ENCODE assay signal across 8 cellular contexts in the genomic region with DNA sequence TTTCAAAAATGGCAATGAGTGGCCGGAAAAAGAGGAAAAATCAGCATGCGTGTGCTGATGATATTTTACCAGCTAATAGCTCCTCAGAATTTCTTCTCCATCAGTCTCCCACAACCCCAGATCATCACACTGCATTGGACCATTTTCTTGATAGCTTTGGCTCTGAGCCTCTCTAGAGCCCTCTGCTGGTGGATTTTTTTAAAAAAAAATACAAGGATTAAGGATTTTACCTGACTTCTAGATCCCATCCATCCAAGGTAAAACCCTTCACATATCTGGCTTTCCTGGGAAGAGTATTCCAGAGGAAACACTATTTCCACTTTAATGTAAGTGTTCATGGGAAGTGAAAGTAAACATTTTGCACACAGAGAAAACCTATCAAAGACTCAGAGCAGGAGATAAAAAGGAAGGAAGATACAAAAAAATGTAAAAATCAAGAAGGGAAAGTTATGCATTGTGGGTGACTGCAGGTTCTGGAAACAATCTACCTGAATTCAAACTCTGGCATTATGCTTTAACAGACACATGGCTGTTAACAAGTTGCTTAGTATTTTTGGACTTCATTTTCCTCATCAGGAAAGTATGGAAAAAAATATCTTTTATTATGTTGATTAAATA.
DNase-seq lines count a peak whose midpoint lies in the region; ATAC-seq, FAIRE-seq and TF ChIP-seq lines count a peak whose summit lies in the region.

No MANE protein-coding gene starts in this region.

- H3K9ac ChIP-seq in adipocyte (ENCODE audit: low read length) (no peak overlapping the region), HepG2 (ENCODE audit: insufficient read depth, low read depth, low read length) (no peak overlapping the region)

- TF ChIP-seq EP300 in HepG2 (IDR thresholded peaks at IDR 0.05; ENCODE audit: low read depth in 2 of 2, low read length in 2 of 2), result no peak
- no peak for TF ChIP-seq EP300 in HepG2 (CRISPR knock-in tag; IDR thresholded peaks at IDR 0.05; ENCODE audit: borderline replicate concordance)

- no peaks in the 10 kb centered on the region for H4K20me1 ChIP-seq in HepG2 (ENCODE audit: insufficient read depth, low read length)

- H3K9me3 Mint-ChIP-seq in HFFc6, result peaks cover 11% of the 10 kb centered on the region

- H3K4me1 Mint-ChIP-seq in HFFc6 (ENCODE audit: low read depth), result no peaks in the 10 kb centered on the region

- H3K4me3 ChIP-seq in adipocyte (ENCODE audit: low read length) (no peak overlapping the region), HepG2 (replicated peaks in 1 of 3; ENCODE audit: insufficient read depth in 1 of 3, low read depth in 2 of 3, low read length in 3 of 3) (no peak overlapping the region)

- intact Hi-C loops in HepG2 (cut with micrococcal nuclease; ENCODE audit: unreplicated experiment), result loop anchor here (1.0 kb wide), 2 partner anchors 215 to 380 kb away; a partner anchor contains a TSS

- no peak for TF ChIP-seq RAD21 in HepG2 (CRISPR knock-in tag; IDR thresholded peaks at IDR 0.05)

- POLR2A ChIA-PET in HepG2 (lab: Yijun Ruan, JAX), result no interaction called here

- no peak overlapping the region for H3K4me2 ChIP-seq in HepG2 (ENCODE audit: low read depth, low read length)

- peaks cover 2% of the 10 kb centered on the region; the same call in 1 of the 2 replicates for H3K27me3 Mint-ChIP-seq in HFFc6 (ENCODE audit: insufficient read depth)

- H3K9me3 ChIP-seq in adipocyte (ENCODE audit: control insufficient read depth, low read length) (no peaks in the 10 kb centered on the region), HepG2 (ENCODE audit: low read length) (no peaks in the 10 kb centered on the region)

- H3K36me3 Mint-ChIP-seq in HFFc6 (ENCODE audit: low read depth), result no peaks in the 10 kb centered on the region

- in situ Hi-C loops in Caki2 (cut with HindIII; ENCODE audit: low pct_unique_long_range_greater_than_20kb, low sequenced_read_pairs), result no loop called here
- in situ Hi-C loops in HepG2 (cut with HindIII; ENCODE audit: extremely low pct_ligation_motif_present, low pct_unique_long_range_greater_than_20kb), result no loop called here

- no peaks in the 10 kb centered on the region for H3K79me2 ChIP-seq in HepG2 (ENCODE audit: insufficient read depth, low read length)

- H3K27me3 ChIP-seq in adipocyte (replicated peaks; ENCODE audit: control insufficient read depth, insufficient read depth, low read length), result no peaks in the 10 kb centered on the region
- H3K27me3 ChIP-seq in HepG2 (ENCODE audit: control insufficient read depth in 1 of 2, insufficient read depth in 2 of 2, low read length in 2 of 2), result no peaks in the 10 kb centered on the region

- TF ChIP-seq CTCF in HFFc6 (IDR thresholded peaks at IDR 0.05) (peak; percentile 64), HepG2 (CRISPR knock-in tag; IDR thresholded peaks at IDR 0.05) (peak; percentile 43)

- no peaks in the 10 kb centered on the region for H3K4me1 ChIP-seq in adipocyte (ENCODE audit: control insufficient read depth, insufficient read depth, low read length)
- no peaks in the 10 kb centered on the region for H3K4me1 ChIP-seq in HepG2 (ENCODE audit: insufficient read depth, low read length)

- H2AFZ ChIP-seq in HepG2 (ENCODE audit: low read length), result no peak overlapping the region

- no peak overlapping the region for H3K27ac ChIP-seq in HepG2 (ENCODE audit: extremely low read length, insufficient read depth, low read length)

- H3K27ac Mint-ChIP-seq in HFFc6, result no peak overlapping the region

- H3K36me3 ChIP-seq in adipocyte (ENCODE audit: control insufficient read depth, insufficient read depth, low read length, severe bottlenecking), result no peaks in the 10 kb centered on the region
- no peaks in the 10 kb centered on the region for H3K36me3 ChIP-seq in HepG2 (replicated peaks in 1 of 2; ENCODE audit: control insufficient read depth in 1 of 2, insufficient read depth in 2 of 2, low read length in 2 of 2)

- DNase-seq in Caki2 (ENCODE audit: low read depth) (peak; percentile 27), HFFc6 (no peak), adipocyte (ENCODE audit: low read depth) (peak; percentile 66), HepG2 (ENCODE audit: low spot score) (peak; percentile 27), T-helper 1 cell (no peak), NCI-H345 (lab: John Stamatoyannopoulos, UW) (no peak)

- no TSS peak for BruUV-seq in HepG2 (replicated peaks; lab: Mats Ljungman, UMichigan)

- 0 out of 3 replicates have a peak, but pooled peaks have one; percentile 43 for ATAC-seq in HepG2
- no peak for ATAC-seq in HG02571 (IDR thresholded peaks at IDR 0.05; ENCODE audit: unreplicated experiment)
- no peak for ATAC-seq in GM18517 (IDR thresholded peaks at IDR 0.05; ENCODE audit: unreplicated experiment)

- no peak for TF ChIP-seq POLR2A in HepG2 (IDR thresholded peaks at IDR 0.05; ENCODE audit: insufficient read depth in 1 of 2, low read depth in 2 of 2, low read length in 2 of 2)

- H3K4me3 Mint-ChIP-seq in HFFc6, result no peak overlapping the region

- 2% methylated on average over 2 of the region's 2 CpGs for WGBS in HepG2 (ENCODE audit: low lambda C conversion rate)

- peak; percentile 47 for FAIRE-seq in HepG2 (lab: Jason Lieb, UNC)

- CTCF ChIA-PET in HepG2 (lab: Yijun Ruan, JAX; ENCODE audit: low intra/inter-chr PET ratio, low total read pairs), result no interaction called here

TF ChIP-seq in HepG2, 621 proteins besides CTCF, POLR2A, EP300 and RAD21:
- TF ChIP-seq ZNF850 (CRISPR knock-in tag; conservative IDR thresholded peaks at IDR 0.05) (no peak), SMC3 (IDR thresholded peaks at IDR 0.05; ENCODE audit: low read length) (peak; percentile 63; the same call in 1 of the 2 replicates), ZSCAN25 (CRISPR knock-in tag; IDR thresholded peaks at IDR 0.05) (no peak), STAG1 (CRISPR knock-in tag; IDR thresholded peaks at IDR 0.05) (peak; percentile 52)

Comparison
In these comparisons a context has a peak if more than half of its experiments do, and no peak if none do; other contexts are left out.
1. DNase-seq: peak in Caki2 (single experiment), adipocyte (single experiment) and HepG2 (single experiment); none in HFFc6 (single experiment), T-helper 1 cell (0 of 5) and NCI-H345 (single experiment).